ENCODE assay signal across 10 cellular contexts in genomic region chr20:33372993-33373441, GRCh38. TPM values are rescaled to one million over a fixed set of nuclear protein-coding genes. Genes with fewer than 3 reads are reported as not detected.
DNase-seq lines count a peak whose midpoint lies in the region; ATAC-seq and TF ChIP-seq lines count a peak whose summit lies in the region.
"Had no signal": no experiment of that assay in that cellular context is flagged by ENCODE, and none has a peak within 500 bp of the region (broad histone marks: within the 10 kb centered on the region; RNA-seq: fewer than 3 reads in every experiment).

No MANE protein-coding gene starts in this region.

- no peaks in the 10 kb centered on the region for H3K9me3 ChIP-seq in CD4-positive, CD25-positive, alpha-beta regulatory T cell (ENCODE audit: control insufficient read depth in 2 of 2, low read length in 2 of 2)
- no peaks in the 10 kb centered on the region for H3K9me3 ChIP-seq in mammary epithelial cell (replicated peaks; ENCODE audit: insufficient read depth, low read length)

- ATAC-seq in CD4-positive, CD25-positive, alpha-beta regulatory T cell (ENCODE audit: low read depth in 2 of 2) = no peak
- ATAC-seq: stimulated activated naive CD8-positive, alpha-beta T cell treated with anti-CD3 and anti-CD28 coated beads, Interleukin-15, Interleukin-2, amounts not matched to agents 100 U/mL and 50 U/mL, for 24 hours had no signal

- no peaks in the 10 kb centered on the region for H3K79me2 ChIP-seq in mammary epithelial cell (ENCODE audit: insufficient read depth, low read length)

- no TSS peak for BruUV-seq in mammary epithelial cell (replicated peaks; lab: Mats Ljungman, UMichigan)

- dilution Hi-C loops in mammary epithelial cell (cut with HindIII; ENCODE audit: low sequenced_read_pairs) = no loop called here

- H2AFZ ChIP-seq in mammary epithelial cell (ENCODE audit: low read depth, low read length) = peak overlapping the region; percentile 21

- H3K4me1 ChIP-seq in CD4-positive, CD25-positive, alpha-beta regulatory T cell (ENCODE audit: control insufficient read depth, insufficient read depth, low read length, poor library complexity, severe bottlenecking) = no peaks in the 10 kb centered on the region
- H3K4me1 ChIP-seq in mammary epithelial cell (ENCODE audit: insufficient read depth, low read length) = peaks cover 26% of the 10 kb centered on the region

- CTCF ChIA-PET in mammary epithelial cell (lab: Charles Lee; ENCODE audit: low non-redundant PET) = no interaction called here

- H3K27ac ChIP-seq in CD4-positive, CD25-positive, alpha-beta regulatory T cell (ENCODE audit: insufficient read depth, low read length, poor library complexity, severe bottlenecking) = no peak overlapping the region
- H3K27ac ChIP-seq in mammary epithelial cell (ENCODE audit: insufficient read depth, low read depth, low read length) = peak overlapping the region; percentile 77

- in situ Hi-C loops in mammary epithelial cell (cut with MboI; ENCODE audit: low sequenced_read_pairs in 2 of 2) = no loop called here

- no peak overlapping the region for H3K4me3 Mint-ChIP-seq in CD4-positive, CD25-positive, alpha-beta regulatory T cell
- H3K4me3 Mint-ChIP-seq: nephron progenitor cell had no signal

- H3K4me1 Mint-ChIP-seq in CD4-positive, CD25-positive, alpha-beta regulatory T cell = peaks cover 0 to 25% (median 13%) of the 10 kb centered on the region in 4 donors
- H3K4me1 Mint-ChIP-seq: nephron progenitor cell had no signal

- intact Hi-C loops in mammary epithelial cell (cut with micrococcal nuclease) = loop anchor here (2.0 kb wide), 1 partner anchor 14 kb away; no protein-coding TSS in a partner anchor

- H3K9me3 Mint-ChIP-seq in CD4-positive, CD25-positive, alpha-beta regulatory T cell = no peaks in the 10 kb centered on the region

- H3K36me3 ChIP-seq in CD4-positive, CD25-positive, alpha-beta regulatory T cell (ENCODE audit: control insufficient read depth, insufficient read depth, low read length) = peaks cover 56% of the 10 kb centered on the region
- H3K36me3 ChIP-seq in mammary epithelial cell (ENCODE audit: insufficient read depth, low read length) = peaks cover 11% of the 10 kb centered on the region

- H3K27ac Mint-ChIP-seq in CD4-positive, CD25-positive, alpha-beta regulatory T cell = peak overlapping the region in 2 of 3 donors; percentile 29 to 57
- H3K27ac Mint-ChIP-seq: nephron progenitor cell had no signal

- no peak overlapping the region for H3K4me3 ChIP-seq in CD4-positive, CD25-positive, alpha-beta regulatory T cell (ENCODE audit: low read depth, low read length)
- H3K4me3 ChIP-seq in LNCaP clone FGC (ENCODE audit: low read depth, low read length) = peak overlapping the region; percentile 2; the same call in 1 of the 2 replicates
- no peak overlapping the region for H3K4me3 ChIP-seq in mammary epithelial cell (replicated peaks in 1 of 3; ENCODE audit: insufficient read depth in 1 of 3, low read depth in 2 of 3, low read length in 3 of 3)

- no peaks in the 10 kb centered on the region for H3K27me3 ChIP-seq in CD4-positive, CD25-positive, alpha-beta regulatory T cell (ENCODE audit: control insufficient read depth, insufficient read depth, low read length)
- no peaks in the 10 kb centered on the region for H3K27me3 ChIP-seq in mammary epithelial cell (ENCODE audit: insufficient read depth, low read length)

- no peak for DNase-seq in CD4-positive, CD25-positive, alpha-beta regulatory T cell
- DNase-seq in LNCaP clone FGC (ENCODE audit: low read depth) (no peak), mammary epithelial cell (peak; percentile 79), myocyte (ENCODE audit: low read depth) (peak; percentile 21), NCI-H748 treated with DMSO at 0.1 percent for 48 hours (lab: John Stamatoyannopoulos, UW) (no peak), NCI-H1436 treated with DMSO at 0.1 percent for 48 hours (lab: John Stamatoyannopoulos, UW) (no peak), UCSD-AML1 (lab: John Stamatoyannopoulos, UW; ENCODE audit: unreplicated experiment) (no peak)
- no peak for DNase-seq in activated effector memory CD4-positive, alpha-beta T cell treated with anti-CD3 and anti-CD28 coated beads, Interleukin-2, amount 50 U/mL, for 16 hours
- DNase-seq: nephron progenitor cell; stimulated activated naive CD8-positive, alpha-beta T cell treated with anti-CD3 and anti-CD28 coated beads, Interleukin-15, Interleukin-2, amounts not matched to agents 100 U/mL and 50 U/mL, for 24 hours had no signal

- H4K20me1 ChIP-seq in mammary epithelial cell (ENCODE audit: insufficient read depth, low read length) = no peaks in the 10 kb centered on the region

- peaks cover 18% of the 10 kb centered on the region for H3K36me3 Mint-ChIP-seq in CD4-positive, CD25-positive, alpha-beta regulatory T cell

- WGBS in mammary epithelial cell (ENCODE audit: low coverage, missing lambda C conversion rate) = 84% methylated on average over 4 of the region's 4 CpGs

- no peak overlapping the region for H3K4me2 ChIP-seq in mammary epithelial cell (ENCODE audit: insufficient read depth, low read depth, low read length)

- H3K27me3 Mint-ChIP-seq in CD4-positive, CD25-positive, alpha-beta regulatory T cell = no peaks in the 10 kb centered on the region

- no peak overlapping the region for H3K9ac ChIP-seq in mammary epithelial cell (ENCODE audit: insufficient read depth, low read length)

- TF ChIP-seq CTCF in LNCaP clone FGC (IDR thresholded peaks at IDR 0.05; ENCODE audit: control insufficient read depth, extremely low read depth, insufficient read depth) (no peak), mammary epithelial cell (conservative IDR thresholded peaks at IDR 0.05 in 1 of 2, IDR thresholded peaks at IDR 0.05 in 1 of 2; ENCODE audit: extremely low read depth in 1 of 2, insufficient read depth in 1 of 2, low read depth in 1 of 2, low read length in 2 of 2) (no peak)

RNA-seq across cellular contexts. Expression of gene CDK5RAP1, which starts 28.3 kb away (rescaled TPM):
- 48.0 TPM for total RNA-seq in CD4-positive, CD25-positive, alpha-beta regulatory T cell
- polyA plus RNA-seq in CD4-positive, CD25-positive, alpha-beta regulatory T cell = 10 to 100 TPM; 31.4 to 37.6 (median 34.6) TPM
- total RNA-seq in mammary epithelial cell (10 to 100 TPM; 20.7 to 35.5 TPM), myocyte (28.1 and 29.7 TPM in 2 replicates)
- 37.1 TPM for polyA plus RNA-seq in mammary epithelial cell
- polyA minus RNA-seq in mammary epithelial cell = 24.9 TPM
- 25.4 TPM for polyA plus RNA-seq in myocyte (2012)

Comparison
In these comparisons a context has a peak if more than half of its experiments do, and no peak if none do; other contexts are left out.
1. DNase-seq: peak in mammary epithelial cell (single experiment) and myocyte (single experiment); none in CD4-positive, CD25-positive, alpha-beta regulatory T cell (0 of 3), LNCaP clone FGC (single experiment), NCI-H748 treated with DMSO at 0.1 percent for 48 hours (single experiment), NCI-H1436 treated with DMSO at 0.1 percent for 48 hours (single experiment), UCSD-AML1 (single experiment) and activated effector memory CD4-positive, alpha-beta T cell treated with anti-CD3 and anti-CD28 coated beads, Interleukin-2, amount 50 U/mL, for 16 hours (single experiment).